Comparison of ENCODE assay signal across 2 cellular contexts in genomic region chr15:66622677-66623076, GRCh38.
TF ChIP-seq lines count a peak whose summit lies in the region.

No MANE protein-coding gene starts in this region.

TF ChIP-seq in K562, 482 proteins besides CTCF, POLR2A, EP300 and RAD21 (continues in another document):
- TF ChIP-seq ZNF584 (CRISPR knock-in tag; IDR thresholded peaks at IDR 0.05; ENCODE audit: low read depth) (no peak), DMBX1 (CRISPR knock-in tag; IDR thresholded peaks at IDR 0.05; ENCODE audit: borderline replicate concordance) (peak; percentile 55; the same call in 1 of the 2 replicates), HBP1 (CRISPR knock-in tag; IDR thresholded peaks at IDR 0.05) (0 out of 2 replicates have a peak, but pooled peaks have one; percentile 23), ZNF12 (CRISPR knock-in tag; IDR thresholded peaks at IDR 0.05) (no peak), ZNF592 (IDR thresholded peaks at IDR 0.05) (peak; percentile 22; the same call in 1 of the 2 replicates), NR4A1 (CRISPR knock-in tag; IDR thresholded peaks at IDR 0.05) (no peak), NR4A1 (tag; IDR thresholded peaks at IDR 0.05) (peak; percentile 67), TARDBP (IDR thresholded peaks at IDR 0.05) (no peak), ZNF3 (CRISPR knock-in tag; IDR thresholded peaks at IDR 0.05) (no peak), ZNF197 (CRISPR knock-in tag; IDR thresholded peaks at IDR 0.05; ENCODE audit: low read depth) (0 out of 2 replicates have a peak, but pooled peaks have one; percentile 5), BDP1 (IDR thresholded peaks at IDR 0.05; ENCODE audit: insufficient read depth, insufficient read length) (no peak)
- TF ChIP-seq, protein P1, sequence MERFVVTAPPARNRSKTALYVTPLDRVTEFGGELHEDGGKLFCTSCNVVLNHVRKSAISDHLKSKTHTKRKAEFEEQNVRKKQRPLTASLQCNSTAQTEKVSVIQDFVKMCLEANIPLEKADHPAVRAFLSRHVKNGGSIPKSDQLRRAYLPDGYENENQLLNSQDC (CRISPR knock-in tag; IDR thresholded peaks at IDR 0.05): 0 out of 2 replicates have a peak, but pooled peaks have one; percentile 32
- TF ChIP-seq, protein P2, sequence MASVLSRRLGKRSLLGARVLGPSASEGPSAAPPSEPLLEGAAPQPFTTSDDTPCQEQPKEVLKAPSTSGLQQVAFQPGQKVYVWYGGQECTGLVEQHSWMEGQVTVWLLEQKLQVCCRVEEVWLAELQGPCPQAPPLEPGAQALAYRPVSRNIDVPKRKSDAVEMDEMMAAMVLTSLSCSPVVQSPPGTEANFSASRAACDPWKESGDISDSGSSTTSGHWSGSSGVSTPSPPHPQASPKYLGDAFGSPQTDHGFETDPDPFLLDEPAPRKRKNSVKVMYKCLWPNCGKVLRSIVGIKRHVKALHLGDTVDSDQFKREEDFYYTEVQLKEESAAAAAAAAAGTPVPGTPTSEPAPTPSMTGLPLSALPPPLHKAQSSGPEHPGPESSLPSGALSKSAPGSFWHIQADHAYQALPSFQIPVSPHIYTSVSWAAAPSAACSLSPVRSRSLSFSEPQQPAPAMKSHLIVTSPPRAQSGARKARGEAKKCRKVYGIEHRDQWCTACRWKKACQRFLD (CRISPR knock-in tag; IDR thresholded peaks at IDR 0.05): 0 out of 2 replicates have a peak, but pooled peaks have one; percentile 26
- TF ChIP-seq, protein P3, sequence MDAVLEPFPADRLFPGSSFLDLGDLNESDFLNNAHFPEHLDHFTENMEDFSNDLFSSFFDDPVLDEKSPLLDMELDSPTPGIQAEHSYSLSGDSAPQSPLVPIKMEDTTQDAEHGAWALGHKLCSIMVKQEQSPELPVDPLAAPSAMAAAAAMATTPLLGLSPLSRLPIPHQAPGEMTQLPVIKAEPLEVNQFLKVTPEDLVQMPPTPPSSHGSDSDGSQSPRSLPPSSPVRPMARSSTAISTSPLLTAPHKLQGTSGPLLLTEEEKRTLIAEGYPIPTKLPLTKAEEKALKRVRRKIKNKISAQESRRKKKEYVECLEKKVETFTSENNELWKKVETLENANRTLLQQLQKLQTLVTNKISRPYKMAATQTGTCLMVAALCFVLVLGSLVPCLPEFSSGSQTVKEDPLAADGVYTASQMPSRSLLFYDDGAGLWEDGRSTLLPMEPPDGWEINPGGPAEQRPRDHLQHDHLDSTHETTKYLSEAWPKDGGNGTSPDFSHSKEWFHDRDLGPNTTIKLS (IDR thresholded peaks at IDR 0.05; ENCODE audit: borderline replicate concordance, low read depth): no peak
- TF ChIP-seq, protein P4, sequence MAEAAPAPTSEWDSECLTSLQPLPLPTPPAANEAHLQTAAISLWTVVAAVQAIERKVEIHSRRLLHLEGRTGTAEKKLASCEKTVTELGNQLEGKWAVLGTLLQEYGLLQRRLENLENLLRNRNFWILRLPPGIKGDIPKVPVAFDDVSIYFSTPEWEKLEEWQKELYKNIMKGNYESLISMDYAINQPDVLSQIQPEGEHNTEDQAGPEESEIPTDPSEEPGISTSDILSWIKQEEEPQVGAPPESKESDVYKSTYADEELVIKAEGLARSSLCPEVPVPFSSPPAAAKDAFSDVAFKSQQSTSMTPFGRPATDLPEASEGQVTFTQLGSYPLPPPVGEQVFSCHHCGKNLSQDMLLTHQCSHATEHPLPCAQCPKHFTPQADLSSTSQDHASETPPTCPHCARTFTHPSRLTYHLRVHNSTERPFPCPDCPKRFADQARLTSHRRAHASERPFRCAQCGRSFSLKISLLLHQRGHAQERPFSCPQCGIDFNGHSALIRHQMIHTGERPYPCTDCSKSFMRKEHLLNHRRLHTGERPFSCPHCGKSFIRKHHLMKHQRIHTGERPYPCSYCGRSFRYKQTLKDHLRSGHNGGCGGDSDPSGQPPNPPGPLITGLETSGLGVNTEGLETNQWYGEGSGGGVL (CRISPR knock-in tag; IDR thresholded peaks at IDR 0.05): 0 out of 2 replicates have a peak, but pooled peaks have one; percentile 3

TF ChIP-seq in SK-N-SH treated with all-trans-retinoic acid at 6 μM for 48 hours, 23 proteins besides CTCF, POLR2A, EP300 and RAD21:
- no peak for TF ChIP-seq ZNF8 (CRISPR knock-in tag; IDR thresholded peaks at IDR 0.05)
